Comparison of ENCODE assay signal across 1 cellular context in genomic region chr12:47385587-47385986, GRCh38.
A peak's percentile ranks its signal among the peaks of the same experiment; 100 is the strongest.
TF ChIP-seq lines count a peak whose summit lies in the region.

No MANE protein-coding gene starts in this region.

TF ChIP-seq in K562, 482 proteins besides CTCF, POLR2A, EP300 and RAD21 (continued from another document):
- TF ChIP-seq TAL1 (IDR thresholded peaks at IDR 0.05) = peak; percentile 14; the same call in 1 of the 2 replicates
- TF ChIP-seq BHLHE40 (IDR thresholded peaks at IDR 0.05; ENCODE audit: low read length) = 0 out of 2 replicates have a peak, but pooled peaks have one; percentile 2
- peak; percentile 58 for TF ChIP-seq PKNOX1 (IDR thresholded peaks at IDR 0.05)
- TF ChIP-seq SMARCA4 (IDR thresholded peaks at IDR 0.05) = no peak
TF ChIP-seq in K562: peak in this region for 9.
